ENCODE assay signal across 1 cellular context in genomic region chr9:7234144-7234543, GRCh38.
TF ChIP-seq lines count a peak whose summit lies in the region.

No MANE protein-coding gene starts in this region.

TF ChIP-seq in HCT116, 20 proteins besides CTCF, POLR2A, EP300 and RAD21 (continued from another document):
- TF ChIP-seq YY1 (IDR thresholded peaks at IDR 0.05; ENCODE audit: extremely low read depth, insufficient replicate concordance, low read depth, low read length) (no peak), EGR1 (IDR thresholded peaks at IDR 0.05; ENCODE audit: low read depth) (no peak)
